ENCODE assay signal across 1 cellular context in genomic region chr12:108594960-108595710, GRCh38.
TF ChIP-seq lines count a peak whose summit lies in the region.

No MANE protein-coding gene starts in this region.

TF ChIP-seq in IMR-90, 13 proteins besides CTCF, POLR2A, EP300 and RAD21 (continued from another document):
- TF ChIP-seq SMC3 (IDR thresholded peaks at IDR 0.05; ENCODE audit: low read depth, low read length) (no peak), RFX5 (IDR thresholded peaks at IDR 0.05; ENCODE audit: low read depth, low read length) (no peak)
